Comparison of ENCODE assay signal across 17 cellular contexts in genomic region chr13:83634601-83635000, GRCh38.
DNase-seq lines count a peak whose midpoint lies in the region.
"Had no signal": no experiment of that assay in that cellular context is flagged by ENCODE, and none has a peak within 500 bp of the region (broad histone marks: within the 10 kb centered on the region; RNA-seq: fewer than 3 reads in every experiment).

No MANE protein-coding gene starts in this region.

- no peaks in the 10 kb centered on the region for H3K9me3 Mint-ChIP-seq in activated T-helper 1 cell treated with anti-CD3 and anti-CD28 coated beads, Interleukin-12 subunit alpha, Interleukin-12 subunit beta, Interleukin-2, Interleukin-4 antibody, amounts not matched to agents 30 ng/mL and 10 ng/mL and 1 ng/mL, durations not matched to agents 14 hours and 24 hours and 36 hours

- H3K36me3 Mint-ChIP-seq in activated T-helper 1 cell treated with anti-CD3 and anti-CD28 coated beads, Interleukin-12 subunit alpha, Interleukin-12 subunit beta, Interleukin-2, Interleukin-4 antibody, amounts not matched to agents 30 ng/mL and 10 ng/mL and 1 ng/mL, durations not matched to agents 14 hours and 24 hours and 36 hours (ENCODE audit: low read depth) = no peaks in the 10 kb centered on the region
- H3K36me3 Mint-ChIP-seq: CD4-positive, alpha-beta memory T cell had no signal

- H3K4me1 Mint-ChIP-seq in activated T-helper 1 cell treated with anti-CD3 and anti-CD28 coated beads, Interleukin-12 subunit alpha, Interleukin-12 subunit beta, Interleukin-2, Interleukin-4 antibody, amounts not matched to agents 30 ng/mL and 10 ng/mL and 1 ng/mL, durations not matched to agents 14 hours and 24 hours and 36 hours (ENCODE audit: low read depth) = no peaks in the 10 kb centered on the region
- H3K4me1 Mint-ChIP-seq: CD4-positive, alpha-beta memory T cell had no signal

- no peak overlapping the region for H3K4me3 Mint-ChIP-seq in activated T-helper 1 cell treated with anti-CD3 and anti-CD28 coated beads, Interleukin-12 subunit alpha, Interleukin-12 subunit beta, Interleukin-2, Interleukin-4 antibody, amounts not matched to agents 30 ng/mL and 10 ng/mL and 1 ng/mL, durations not matched to agents 14 hours and 24 hours and 36 hours
- H3K4me3 Mint-ChIP-seq: CD4-positive, alpha-beta memory T cell had no signal

- DNase-seq in C1 segment of cervical spinal cord (lab: John Stamatoyannopoulos, UW) (peak in 8 of 14 donors; percentile 0 to 30 (median 4)), NCI-H524 (lab: John Stamatoyannopoulos, UW) (peak; percentile 75 to 76), foreskin melanocyte (peak; percentile 2), middle frontal gyrus (ENCODE audit: extremely low spot score, low spot score) (peak; percentile 32), epidermal melanocyte (ENCODE audit: insufficient read length, low spot score) (no peak), cerebellum (ENCODE audit: low spot score) (no peak)
- DNase-seq in activated T-helper 1 cell treated with anti-CD3 and anti-CD28 coated beads, Interleukin-12 subunit alpha, Interleukin-12 subunit beta, Interleukin-2, Interleukin-4 antibody, amounts not matched to agents 30 ng/mL and 10 ng/mL and 1 ng/mL, durations not matched to agents 14 hours and 24 hours and 36 hours (ENCODE audit: low spot score) = no peak
- no peak for DNase-seq in stimulated activated CD8-positive, alpha-beta memory T cell treated with anti-CD3 and anti-CD28 coated beads, Interleukin-4, amount 100 ng/mL, for 48 hours
- DNase-seq: CD4-positive, alpha-beta memory T cell; GDM1; KBM-7; MV-4-11; NCI-H187; NCI-H345; NCI-H526 treated with DMSO at 0.1 percent for 48 hours; NK-92 treated with Interleukin-12 subunit alpha and Interleukin-12 subunit beta, amount 100 ng/mL, for 24 hours; Right ventricle myocardium superior had no signal

- intact Hi-C loops in activated T-helper 1 cell treated with anti-CD3 and anti-CD28 coated beads, Interleukin-12 subunit alpha, Interleukin-12 subunit beta, Interleukin-2, Interleukin-4 antibody, amounts not matched to agents 30 ng/mL and 10 ng/mL and 1 ng/mL, durations not matched to agents 14 hours and 24 hours and 36 hours (cut with micrococcal nuclease) = no loop called here

- no peak overlapping the region for H3K27ac Mint-ChIP-seq in activated T-helper 1 cell treated with anti-CD3 and anti-CD28 coated beads, Interleukin-12 subunit alpha, Interleukin-12 subunit beta, Interleukin-2, Interleukin-4 antibody, amounts not matched to agents 30 ng/mL and 10 ng/mL and 1 ng/mL, durations not matched to agents 14 hours and 24 hours and 36 hours
- H3K27ac Mint-ChIP-seq: CD4-positive, alpha-beta memory T cell had no signal

- no peaks in the 10 kb centered on the region for H3K27me3 Mint-ChIP-seq in activated T-helper 1 cell treated with anti-CD3 and anti-CD28 coated beads, Interleukin-12 subunit alpha, Interleukin-12 subunit beta, Interleukin-2, Interleukin-4 antibody, amounts not matched to agents 30 ng/mL and 10 ng/mL and 1 ng/mL, durations not matched to agents 14 hours and 24 hours and 36 hours (ENCODE audit: insufficient read depth)
- H3K27me3 Mint-ChIP-seq: CD4-positive, alpha-beta memory T cell had no signal

Comparison
In these comparisons a context has a peak if more than half of its experiments do, and no peak if none do; other contexts are left out.
1. DNase-seq: peak in C1 segment of cervical spinal cord (8 of 14), NCI-H524 (2 of 2), foreskin melanocyte (single experiment) and middle frontal gyrus (single experiment); none in activated T-helper 1 cell treated with anti-CD3 and anti-CD28 coated beads, Interleukin-12 subunit alpha, Interleukin-12 subunit beta, Interleukin-2, Interleukin-4 antibody, amounts not matched to agents 30 ng/mL and 10 ng/mL and 1 ng/mL, durations not matched to agents 14 hours and 24 hours and 36 hours (single experiment), epidermal melanocyte (single experiment), cerebellum (single experiment) and stimulated activated CD8-positive, alpha-beta memory T cell treated with anti-CD3 and anti-CD28 coated beads, Interleukin-4, amount 100 ng/mL, for 48 hours (single experiment).